In genomic region chr12:113891167-113891692, GRCh38 we compare ENCODE assay signal across 19 cellular contexts.
"Had no signal": no experiment of that assay in that cellular context is flagged by ENCODE, and none has a peak within 500 bp of the region (broad histone marks: within the 10 kb centered on the region; RNA-seq: fewer than 3 reads in every experiment).

No MANE protein-coding gene starts in this region.

- H3K9me3 ChIP-seq: body of pancreas, lower lobe of right lung, mucosa of descending colon, prostate gland, thoracic aorta, upper lobe of right lung had no signal

- H3K27me3 Mint-ChIP-seq: activated B cell treated with CpG ODN at 0.5 μM for 24 hours; activated CD4-positive, alpha-beta memory T cell treated with anti-CD3 and anti-CD28 coated beads, Interleukin-2, amount 10 ng/mL, durations not matched to agents 7 days and 5 days; activated naive CD8-positive, alpha-beta T cell treated with anti-CD3 and anti-CD28 coated beads, Interleukin-2, amount 50 U/mL, for 24 hours; T-helper 17 cell had no signal

- H3K27ac Mint-ChIP-seq: activated B cell treated with CpG ODN at 0.5 μM for 24 hours; activated CD4-positive, alpha-beta memory T cell treated with anti-CD3 and anti-CD28 coated beads, Interleukin-2, amount 10 ng/mL, durations not matched to agents 7 days and 5 days; activated naive CD8-positive, alpha-beta T cell treated with anti-CD3 and anti-CD28 coated beads, Interleukin-2, amount 50 U/mL, for 24 hours; activated T-cell treated with anti-CD3 and anti-CD28 coated beads, Interleukin-2, amount 50 U/mL, for 72 hours; T-helper 17 cell had no signal

- H3K27me3 ChIP-seq: body of pancreas, upper lobe of right lung had no signal

- H3K4me3 Mint-ChIP-seq: activated B cell treated with CpG ODN at 0.5 μM for 24 hours; activated CD4-positive, alpha-beta memory T cell treated with anti-CD3 and anti-CD28 coated beads, Interleukin-2, amount 10 ng/mL, durations not matched to agents 7 days and 5 days; activated naive CD8-positive, alpha-beta T cell treated with anti-CD3 and anti-CD28 coated beads, Interleukin-2, amount 50 U/mL, for 24 hours; activated T-cell treated with anti-CD3 and anti-CD28 coated beads, Interleukin-2, amount 50 U/mL, for 72 hours; T-helper 17 cell had no signal

- H3K27ac ChIP-seq: body of pancreas, lower lobe of right lung, prostate gland, thoracic aorta, upper lobe of right lung had no signal

- ATAC-seq: body of pancreas, lower lobe of right lung, mucosa of descending colon, T-helper 17 cell, upper lobe of right lung had no signal

- H3K9me3 Mint-ChIP-seq: activated B cell treated with CpG ODN at 0.5 μM for 24 hours; activated CD4-positive, alpha-beta memory T cell treated with anti-CD3 and anti-CD28 coated beads, Interleukin-2, amount 10 ng/mL, durations not matched to agents 7 days and 5 days; activated naive CD8-positive, alpha-beta T cell treated with anti-CD3 and anti-CD28 coated beads, Interleukin-2, amount 50 U/mL, for 24 hours; activated T-cell treated with anti-CD3 and anti-CD28 coated beads, Interleukin-2, amount 50 U/mL, for 72 hours had no signal

- H3K4me1 ChIP-seq: body of pancreas, lower lobe of right lung, prostate gland, upper lobe of right lung had no signal

- H3K4me3 ChIP-seq: body of pancreas, lower lobe of right lung, mucosa of descending colon, prostate gland, thoracic aorta, upper lobe of right lung had no signal

- H3K4me1 Mint-ChIP-seq: activated B cell treated with CpG ODN at 0.5 μM for 24 hours had no signal

- DNase-seq: activated B cell treated with CpG ODN at 0.5 μM for 24 hours; activated CD4-positive, alpha-beta memory T cell treated with anti-CD3 and anti-CD28 coated beads, Interleukin-2, amount 10 ng/mL, durations not matched to agents 7 days and 5 days; activated effector memory CD4-positive, alpha-beta T cell treated with anti-CD3 and anti-CD28 coated beads, Interleukin-2, amount 50 U/mL, for 16 hours; activated naive CD4-positive, alpha-beta T cell treated with anti-CD3 and anti-CD28 coated beads, Interleukin-2, amount 50 U/mL, for 16 hours; activated naive CD8-positive, alpha-beta T cell treated with anti-CD3 and anti-CD28 coated beads, Interleukin-2, amount 50 U/mL, for 24 hours; activated T-cell treated with anti-CD3 and anti-CD28 coated beads, Interleukin-2, amount 50 U/mL, for 72 hours; body of pancreas; effector CD8-positive, alpha-beta T cell; erythroblast; kidney; lower lobe of right lung; mesendoderm; mucosa of descending colon; stimulated activated CD4-positive, alpha-beta T cell treated with anti-CD3 and anti-CD28 coated beads, Interleukin-4, amount 100 ng/mL, for 24 hours; stimulated activated naive CD4-positive, alpha-beta T cell treated with Interleukin-2 at 50 U/mL for 16 hours; T-helper 17 cell; upper lobe of right lung had no signal

- H3K36me3 ChIP-seq: prostate gland, thoracic aorta, upper lobe of right lung had no signal
